In the genomic region with DNA sequence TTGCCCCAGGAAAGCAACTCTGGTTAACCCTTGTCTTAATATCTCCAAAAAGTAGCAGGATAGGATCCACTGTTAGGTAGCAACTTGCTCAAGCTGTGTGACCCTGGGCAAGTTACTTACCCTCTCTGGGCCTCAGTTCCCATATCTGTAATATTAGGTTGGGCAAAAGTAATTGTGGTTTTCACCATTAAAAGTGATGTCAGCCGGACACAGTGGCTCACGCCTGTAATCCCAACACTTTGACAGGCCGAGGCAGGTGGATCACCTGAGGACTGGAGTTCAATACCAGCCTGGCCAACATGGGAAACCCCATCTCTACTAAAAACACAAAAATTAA, we compare ENCODE assay signal across 2 cellular contexts.
TF ChIP-seq lines count a peak whose summit lies in the region.

No MANE protein-coding gene starts in this region.

TF ChIP-seq in K562, 482 proteins besides CTCF, POLR2A, EP300 and RAD21 (continued from another document):
- TF ChIP-seq ZFP36 (IDR thresholded peaks at IDR 0.05; ENCODE audit: low read depth, low read length, partially characterized antibody), result peak; percentile 79

TF ChIP-seq in GM23338, 12 proteins besides CTCF, POLR2A, EP300 and RAD21 (continued from another document):
- TF ChIP-seq, protein P1, sequence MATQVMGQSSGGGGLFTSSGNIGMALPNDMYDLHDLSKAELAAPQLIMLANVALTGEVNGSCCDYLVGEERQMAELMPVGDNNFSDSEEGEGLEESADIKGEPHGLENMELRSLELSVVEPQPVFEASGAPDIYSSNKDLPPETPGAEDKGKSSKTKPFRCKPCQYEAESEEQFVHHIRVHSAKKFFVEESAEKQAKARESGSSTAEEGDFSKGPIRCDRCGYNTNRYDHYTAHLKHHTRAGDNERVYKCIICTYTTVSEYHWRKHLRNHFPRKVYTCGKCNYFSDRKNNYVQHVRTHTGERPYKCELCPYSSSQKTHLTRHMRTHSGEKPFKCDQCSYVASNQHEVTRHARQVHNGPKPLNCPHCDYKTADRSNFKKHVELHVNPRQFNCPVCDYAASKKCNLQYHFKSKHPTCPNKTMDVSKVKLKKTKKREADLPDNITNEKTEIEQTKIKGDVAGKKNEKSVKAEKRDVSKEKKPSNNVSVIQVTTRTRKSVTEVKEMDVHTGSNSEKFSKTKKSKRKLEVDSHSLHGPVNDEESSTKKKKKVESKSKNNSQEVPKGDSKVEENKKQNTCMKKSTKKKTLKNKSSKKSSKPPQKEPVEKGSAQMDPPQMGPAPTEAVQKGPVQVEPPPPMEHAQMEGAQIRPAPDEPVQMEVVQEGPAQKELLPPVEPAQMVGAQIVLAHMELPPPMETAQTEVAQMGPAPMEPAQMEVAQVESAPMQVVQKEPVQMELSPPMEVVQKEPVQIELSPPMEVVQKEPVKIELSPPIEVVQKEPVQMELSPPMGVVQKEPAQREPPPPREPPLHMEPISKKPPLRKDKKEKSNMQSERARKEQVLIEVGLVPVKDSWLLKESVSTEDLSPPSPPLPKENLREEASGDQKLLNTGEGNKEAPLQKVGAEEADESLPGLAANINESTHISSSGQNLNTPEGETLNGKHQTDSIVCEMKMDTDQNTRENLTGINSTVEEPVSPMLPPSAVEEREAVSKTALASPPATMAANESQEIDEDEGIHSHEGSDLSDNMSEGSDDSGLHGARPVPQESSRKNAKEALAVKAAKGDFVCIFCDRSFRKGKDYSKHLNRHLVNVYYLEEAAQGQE (IDR thresholded peaks at IDR 0.05; ENCODE audit: unreplicated experiment), result no peak
- TF ChIP-seq JUNB (IDR thresholded peaks at IDR 0.05; ENCODE audit: unreplicated experiment), result no peak
- no peak for TF ChIP-seq POLR2AphosphoS5 (IDR thresholded peaks at IDR 0.05; ENCODE audit: low read depth)
- no peak for TF ChIP-seq NANOG (IDR thresholded peaks at IDR 0.05; ENCODE audit: borderline replicate concordance)
- no peak for TF ChIP-seq STAT1 (IDR thresholded peaks at IDR 0.05; ENCODE audit: unreplicated experiment)
- TF ChIP-seq ZNF331 (CRISPR knock-in tag; IDR thresholded peaks at IDR 0.05; ENCODE audit: low read depth), result no peak
- TF ChIP-seq EZH2 (IDR thresholded peaks at IDR 0.05; ENCODE audit: low read depth, unreplicated experiment), result no peak
- no peak for TF ChIP-seq CREB1 (CRISPR knock-in tag; IDR thresholded peaks at IDR 0.05; ENCODE audit: low read depth)
- TF ChIP-seq, protein P2, sequence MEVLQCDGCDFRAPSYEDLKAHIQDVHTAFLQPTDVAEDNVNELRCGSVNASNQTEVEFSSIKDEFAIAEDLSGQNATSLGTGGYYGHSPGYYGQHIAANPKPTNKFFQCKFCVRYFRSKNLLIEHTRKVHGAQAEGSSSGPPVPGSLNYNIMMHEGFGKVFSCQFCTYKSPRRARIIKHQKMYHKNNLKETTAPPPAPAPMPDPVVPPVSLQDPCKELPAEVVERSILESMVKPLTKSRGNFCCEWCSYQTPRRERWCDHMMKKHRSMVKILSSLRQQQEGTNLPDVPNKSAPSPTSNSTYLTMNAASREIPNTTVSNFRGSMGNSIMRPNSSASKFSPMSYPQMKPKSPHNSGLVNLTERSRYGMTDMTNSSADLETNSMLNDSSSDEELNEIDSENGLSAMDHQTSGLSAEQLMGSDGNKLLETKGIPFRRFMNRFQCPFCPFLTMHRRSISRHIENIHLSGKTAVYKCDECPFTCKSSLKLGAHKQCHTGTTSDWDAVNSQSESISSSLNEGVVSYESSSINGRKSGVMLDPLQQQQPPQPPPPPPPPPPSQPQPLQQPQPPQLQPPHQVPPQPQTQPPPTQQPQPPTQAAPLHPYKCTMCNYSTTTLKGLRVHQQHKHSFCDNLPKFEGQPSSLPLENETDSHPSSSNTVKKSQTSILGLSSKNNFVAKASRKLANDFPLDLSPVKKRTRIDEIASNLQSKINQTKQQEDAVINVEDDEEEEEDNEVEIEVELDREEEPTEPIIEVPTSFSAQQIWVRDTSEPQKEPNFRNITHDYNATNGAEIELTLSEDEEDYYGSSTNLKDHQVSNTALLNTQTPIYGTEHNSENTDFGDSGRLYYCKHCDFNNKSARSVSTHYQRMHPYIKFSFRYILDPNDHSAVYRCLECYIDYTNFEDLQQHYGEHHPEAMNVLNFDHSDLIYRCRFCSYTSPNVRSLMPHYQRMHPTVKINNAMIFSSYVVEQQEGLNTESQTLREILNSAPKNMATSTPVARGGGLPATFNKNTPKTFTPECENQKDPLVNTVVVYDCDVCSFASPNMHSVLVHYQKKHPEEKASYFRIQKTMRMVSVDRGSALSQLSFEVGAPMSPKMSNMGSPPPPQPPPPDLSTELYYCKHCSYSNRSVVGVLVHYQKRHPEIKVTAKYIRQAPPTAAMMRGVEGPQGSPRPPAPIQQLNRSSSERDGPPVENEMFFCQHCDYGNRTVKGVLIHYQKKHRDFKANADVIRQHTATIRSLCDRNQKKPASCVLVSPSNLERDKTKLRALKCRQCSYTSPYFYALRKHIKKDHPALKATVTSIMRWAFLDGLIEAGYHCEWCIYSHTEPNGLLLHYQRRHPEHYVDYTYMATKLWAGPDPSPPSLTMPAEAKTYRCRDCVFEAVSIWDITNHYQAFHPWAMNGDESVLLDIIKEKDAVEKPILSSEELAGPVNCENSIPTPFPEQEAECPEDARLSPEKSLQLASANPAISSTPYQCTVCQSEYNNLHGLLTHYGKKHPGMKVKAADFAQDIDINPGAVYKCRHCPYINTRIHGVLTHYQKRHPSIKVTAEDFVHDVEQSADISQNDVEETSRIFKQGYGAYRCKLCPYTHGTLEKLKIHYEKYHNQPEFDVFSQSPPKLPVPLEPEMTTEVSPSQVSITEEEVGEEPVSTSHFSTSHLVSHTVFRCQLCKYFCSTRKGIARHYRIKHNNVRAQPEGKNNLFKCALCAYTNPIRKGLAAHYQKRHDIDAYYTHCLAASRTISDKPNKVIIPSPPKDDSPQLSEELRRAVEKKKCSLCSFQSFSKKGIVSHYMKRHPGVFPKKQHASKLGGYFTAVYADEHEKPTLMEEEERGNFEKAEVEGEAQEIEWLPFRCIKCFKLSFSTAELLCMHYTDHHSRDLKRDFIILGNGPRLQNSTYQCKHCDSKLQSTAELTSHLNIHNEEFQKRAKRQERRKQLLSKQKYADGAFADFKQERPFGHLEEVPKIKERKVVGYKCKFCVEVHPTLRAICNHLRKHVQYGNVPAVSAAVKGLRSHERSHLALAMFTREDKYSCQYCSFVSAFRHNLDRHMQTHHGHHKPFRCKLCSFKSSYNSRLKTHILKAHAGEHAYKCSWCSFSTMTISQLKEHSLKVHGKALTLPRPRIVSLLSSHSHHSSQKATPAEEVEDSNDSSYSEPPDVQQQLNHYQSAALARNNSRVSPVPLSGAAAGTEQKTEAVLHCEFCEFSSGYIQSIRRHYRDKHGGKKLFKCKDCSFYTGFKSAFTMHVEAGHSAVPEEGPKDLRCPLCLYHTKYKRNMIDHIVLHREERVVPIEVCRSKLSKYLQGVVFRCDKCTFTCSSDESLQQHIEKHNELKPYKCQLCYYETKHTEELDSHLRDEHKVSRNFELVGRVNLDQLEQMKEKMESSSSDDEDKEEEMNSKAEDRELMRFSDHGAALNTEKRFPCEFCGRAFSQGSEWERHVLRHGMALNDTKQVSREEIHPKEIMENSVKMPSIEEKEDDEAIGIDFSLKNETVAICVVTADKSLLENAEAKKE (CRISPR knock-in tag; IDR thresholded peaks at IDR 0.05), result no peak
- TF ChIP-seq, protein P3, sequence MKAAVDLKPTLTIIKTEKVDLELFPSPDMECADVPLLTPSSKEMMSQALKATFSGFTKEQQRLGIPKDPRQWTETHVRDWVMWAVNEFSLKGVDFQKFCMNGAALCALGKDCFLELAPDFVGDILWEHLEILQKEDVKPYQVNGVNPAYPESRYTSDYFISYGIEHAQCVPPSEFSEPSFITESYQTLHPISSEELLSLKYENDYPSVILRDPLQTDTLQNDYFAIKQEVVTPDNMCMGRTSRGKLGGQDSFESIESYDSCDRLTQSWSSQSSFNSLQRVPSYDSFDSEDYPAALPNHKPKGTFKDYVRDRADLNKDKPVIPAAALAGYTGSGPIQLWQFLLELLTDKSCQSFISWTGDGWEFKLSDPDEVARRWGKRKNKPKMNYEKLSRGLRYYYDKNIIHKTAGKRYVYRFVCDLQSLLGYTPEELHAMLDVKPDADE (IDR thresholded peaks at IDR 0.05), result no peak
TF ChIP-seq in GM23338: peak in this region for 0.
